15 cellular contexts compared by ENCODE assay signal in genomic region chr4:173883821-173884220, GRCh38.
"Had no signal": no experiment of that assay in that cellular context is flagged by ENCODE, and none has a peak within 500 bp of the region (broad histone marks: within the 10 kb centered on the region; RNA-seq: fewer than 3 reads in every experiment).

No MANE protein-coding gene starts in this region.

- H3K9me3 ChIP-seq: neutrophil had no signal

- H3K4me3 ChIP-seq: left ventricle myocardium inferior had no signal

- H3K27me3 Mint-ChIP-seq: activated B cell treated with CpG ODN at 0.5 μM for 24 hours; activated CD8-positive, alpha-beta T cell treated with anti-CD3 and anti-CD28 coated beads for 36 hours; activated naive CD8-positive, alpha-beta T cell had no signal

- H3K4me3 Mint-ChIP-seq: activated B cell treated with CpG ODN at 0.5 μM for 24 hours; activated CD8-positive, alpha-beta T cell treated with anti-CD3 and anti-CD28 coated beads for 36 hours; activated naive CD8-positive, alpha-beta T cell; natural killer cell; stimulated activated effector memory CD8-positive, alpha-beta T cell treated with anti-CD3 and anti-CD28 coated beads, Interleukin-12 subunit alpha, Interleukin-12 subunit beta, amount 100 ng/mL, for 72 hours had no signal

- H3K4me1 Mint-ChIP-seq: activated B cell treated with CpG ODN at 0.5 μM for 24 hours; natural killer cell; stimulated activated effector memory CD8-positive, alpha-beta T cell treated with anti-CD3 and anti-CD28 coated beads, Interleukin-12 subunit alpha, Interleukin-12 subunit beta, amount 100 ng/mL, for 72 hours had no signal

- DNase-seq: activated B cell treated with CpG ODN at 0.5 μM for 24 hours; activated CD4-positive, alpha-beta T cell treated with anti-CD3 and anti-CD28 coated beads for 48 hours; activated CD8-positive, alpha-beta memory T cell treated with anti-CD3 and anti-CD28 coated beads, Interleukin-2, amount 50 U/mL, for 4 hours; activated CD8-positive, alpha-beta T cell treated with anti-CD3 and anti-CD28 coated beads for 36 hours; activated effector memory CD4-positive, alpha-beta T cell treated with anti-CD3 and anti-CD28 coated beads, Interleukin-2, amount 50 U/mL, for 16 hours; activated T-cell treated with anti-CD3 and anti-CD28 coated beads, Interleukin-2, amount 50 U/mL, for 48 hours; brain microvascular endothelial cell; cerebellar nuclear complex; effector memory CD4-positive, alpha-beta T cell; hippocampal formation; left ventricle myocardium inferior; natural killer cell had no signal

- H3K36me3 Mint-ChIP-seq: activated naive CD8-positive, alpha-beta T cell; stimulated activated effector memory CD8-positive, alpha-beta T cell treated with anti-CD3 and anti-CD28 coated beads, Interleukin-12 subunit alpha, Interleukin-12 subunit beta, amount 100 ng/mL, for 72 hours had no signal

- ATAC-seq: activated CD8-positive, alpha-beta T cell treated with anti-CD3 and anti-CD28 coated beads for 36 hours; natural killer cell; stimulated activated effector memory CD8-positive, alpha-beta T cell treated with anti-CD3 and anti-CD28 coated beads, Interleukin-12 subunit alpha, Interleukin-12 subunit beta, amount 100 ng/mL, for 72 hours had no signal

- H3K27ac Mint-ChIP-seq: activated B cell treated with CpG ODN at 0.5 μM for 24 hours; activated CD8-positive, alpha-beta T cell treated with anti-CD3 and anti-CD28 coated beads for 36 hours; activated naive CD8-positive, alpha-beta T cell; natural killer cell; stimulated activated effector memory CD8-positive, alpha-beta T cell treated with anti-CD3 and anti-CD28 coated beads, Interleukin-12 subunit alpha, Interleukin-12 subunit beta, amount 100 ng/mL, for 72 hours had no signal
